Comparison of ENCODE assay signal across 9 cellular contexts in genomic region chrX:19772759-19773623, GRCh38.
DNase-seq lines count a peak whose midpoint lies in the region; ATAC-seq and TF ChIP-seq lines count a peak whose summit lies in the region.
"Had no signal": no experiment of that assay in that cellular context is flagged by ENCODE, and none has a peak within 500 bp of the region (broad histone marks: within the 10 kb centered on the region; RNA-seq: fewer than 3 reads in every experiment).

No MANE protein-coding gene starts in this region.

- peaks cover 30% of the 10 kb centered on the region for H3K4me1 Mint-ChIP-seq in glutamatergic neuron (ENCODE audit: low read depth, unreplicated experiment)

- H3K27ac ChIP-seq in sigmoid colon, result peak overlapping the region in 2 of 4 donors; percentile 14 to 26
- H3K27ac ChIP-seq: VCaP had no signal

- peak; percentile 59 for DNase-seq in Caki2 (ENCODE audit: low read depth)
- DNase-seq in NCI-H2171 treated with DMSO at 0.1 percent for 48 hours (lab: John Stamatoyannopoulos, UW), result peak; percentile 53
- DNase-seq in glutamatergic neuron, result no peak
- no peak for DNase-seq in sigmoid colon
- DNase-seq in NCI-H446 treated with DMSO at 0.1 percent for 48 hours (lab: John Stamatoyannopoulos, UW), result no peak
- no peak for DNase-seq in HuH-7.5 (ENCODE audit: low spot score)

- WGBS in sigmoid colon, 2 donors, result 58 to 61% methylated on average over 9 of the region's 9 CpGs

- H3K9me3 ChIP-seq in sigmoid colon, result no peaks in the 10 kb centered on the region

- H3K9me3 Mint-ChIP-seq in glutamatergic neuron (ENCODE audit: unreplicated experiment), result no peaks in the 10 kb centered on the region

- no peaks in the 10 kb centered on the region for H3K27me3 ChIP-seq in sigmoid colon

- peak overlapping the region; percentile 81 for H3K27ac Mint-ChIP-seq in glutamatergic neuron (ENCODE audit: unreplicated experiment)

- intact Hi-C loops in sigmoid colon (cut with DNase I), result no loop called here

- peak overlapping the region; percentile 69 for H3K4me3 Mint-ChIP-seq in glutamatergic neuron (ENCODE audit: unreplicated experiment)

- TF ChIP-seq CTCF in glutamatergic neuron (IDR thresholded peaks at IDR 0.05; ENCODE audit: partially characterized antibody, unreplicated experiment) (no peak), sigmoid colon (IDR thresholded peaks at IDR 0.05) (no peak)

- no peak for TF ChIP-seq EP300 in sigmoid colon (IDR thresholded peaks at IDR 0.05)

- TF ChIP-seq POLR2A in sigmoid colon (IDR thresholded peaks at IDR 0.05), result no peak

- peaks cover 3% of the 10 kb centered on the region for H3K27me3 Mint-ChIP-seq in glutamatergic neuron (ENCODE audit: unreplicated experiment)

- in situ Hi-C loops in Caki2 (cut with HindIII; ENCODE audit: low pct_unique_long_range_greater_than_20kb, low sequenced_read_pairs), result no loop called here

- no peaks in the 10 kb centered on the region for H3K36me3 ChIP-seq in sigmoid colon

- H3K4me3 ChIP-seq in sigmoid colon, result no peak overlapping the region

- ATAC-seq in GM21619 (IDR thresholded peaks at IDR 0.05; ENCODE audit: unreplicated experiment), result peak; percentile 36
- no peak for ATAC-seq in HG03469 (IDR thresholded peaks at IDR 0.05; ENCODE audit: unreplicated experiment)

- H3K36me3 Mint-ChIP-seq in glutamatergic neuron (ENCODE audit: unreplicated experiment), result no peaks in the 10 kb centered on the region

- no peaks in the 10 kb centered on the region for H3K4me1 ChIP-seq in sigmoid colon

Comparison
In these comparisons a context has a peak if more than half of its experiments do, and no peak if none do; other contexts are left out.
1. DNase-seq: peak in Caki2 (single experiment) and NCI-H2171 treated with DMSO at 0.1 percent for 48 hours (single experiment); none in glutamatergic neuron (single experiment), sigmoid colon (single experiment), NCI-H446 treated with DMSO at 0.1 percent for 48 hours (single experiment) and HuH-7.5 (single experiment).